Comparison of ENCODE assay signal across 9 cellular contexts in the genomic region with DNA sequence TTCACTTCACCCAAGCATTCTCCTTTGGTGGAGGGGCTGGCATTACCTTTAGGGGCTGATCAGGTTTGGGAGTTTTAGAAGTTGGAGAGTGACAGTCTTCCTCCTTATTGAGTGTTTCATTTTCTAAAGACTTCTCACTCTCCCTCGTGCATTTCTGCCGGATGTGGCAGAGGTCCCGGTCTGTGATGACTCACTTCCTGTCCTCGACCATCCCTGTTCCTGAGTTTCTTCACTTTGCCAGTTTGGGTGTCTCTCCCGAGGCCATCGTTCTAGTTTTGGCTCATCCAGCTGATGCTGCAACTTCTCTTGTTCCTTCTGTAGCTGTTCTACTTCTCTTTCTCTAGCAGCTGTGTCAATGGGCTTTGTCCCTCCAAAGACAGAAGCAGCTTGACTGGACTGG.
DNase-seq lines count a peak whose midpoint lies in the region; ATAC-seq and TF ChIP-seq lines count a peak whose summit lies in the region.
"Had no signal": no experiment of that assay in that cellular context is flagged by ENCODE, and none has a peak within 500 bp of the region (broad histone marks: within the 10 kb centered on the region; RNA-seq: fewer than 3 reads in every experiment).

No MANE protein-coding gene starts in this region.

- peaks cover 20% of the 10 kb centered on the region for H3K9me3 Mint-ChIP-seq in activated naive CD8-positive, alpha-beta T cell treated with anti-CD3 and anti-CD28 coated beads, Interleukin-2, amount 50 U/mL, for 24 hours
- H3K9me3 Mint-ChIP-seq in activated naive CD8-positive, alpha-beta T cell treated with anti-CD3 and anti-CD28 coated beads for 36 hours = peaks cover 13% of the 10 kb centered on the region
- peaks cover 5% of the 10 kb centered on the region for H3K9me3 Mint-ChIP-seq in activated CD4-positive, alpha-beta memory T cell treated with anti-CD3 and anti-CD28 coated beads for 36 hours
- peaks cover 32% of the 10 kb centered on the region for H3K9me3 Mint-ChIP-seq in nephron progenitor cell

- POLR2A ChIA-PET in activated CD4-positive, alpha-beta memory T cell treated with anti-CD3 and anti-CD28 coated beads for 36 hours (lab: Charles Lee) = interaction anchor here (0.9 kb wide), 1 partner anchor 9 kb away, joined by 3 read pairs; no protein-coding TSS in a partner anchor

- H3K27ac ChIP-seq in tibial nerve = peak overlapping the region in 1 of 4 donors; percentile 18
- H3K27ac ChIP-seq: VCaP had no signal

- no peak for ATAC-seq in activated naive CD8-positive, alpha-beta T cell treated with anti-CD3 and anti-CD28 coated beads, Interleukin-2, amount 50 U/mL, for 24 hours
- peak; percentile 92 for ATAC-seq in Right ventricle myocardium superior (ENCODE audit: poor library complexity)

- no peaks in the 10 kb centered on the region for H3K27me3 ChIP-seq in tibial nerve

- peak in 1 of 2 donors; percentile 62 for TF ChIP-seq EP300 in tibial nerve (IDR thresholded peaks at IDR 0.05)

- no peak for TF ChIP-seq POLR2A in tibial nerve (IDR thresholded peaks at IDR 0.05)

- CTCF ChIA-PET in activated CD4-positive, alpha-beta memory T cell treated with anti-CD3 and anti-CD28 coated beads for 36 hours (lab: Charles Lee) = interaction anchor here (0.6 kb wide), 1 partner anchor 37 kb away, joined by 3 read pairs; no protein-coding TSS in a partner anchor

- H3K36me3 Mint-ChIP-seq in activated naive CD8-positive, alpha-beta T cell treated with anti-CD3 and anti-CD28 coated beads, Interleukin-2, amount 50 U/mL, for 24 hours (ENCODE audit: low read depth) = peaks cover 38% of the 10 kb centered on the region
- peaks cover 73% of the 10 kb centered on the region for H3K36me3 Mint-ChIP-seq in activated naive CD8-positive, alpha-beta T cell treated with anti-CD3 and anti-CD28 coated beads for 36 hours
- peaks cover 38% of the 10 kb centered on the region for H3K36me3 Mint-ChIP-seq in activated CD4-positive, alpha-beta memory T cell treated with anti-CD3 and anti-CD28 coated beads for 36 hours
- H3K36me3 Mint-ChIP-seq in nephron progenitor cell (ENCODE audit: low read depth) = peaks cover 72% of the 10 kb centered on the region

- TF ChIP-seq CTCF in tibial nerve (IDR thresholded peaks at IDR 0.05) = no peak
- no peak for TF ChIP-seq CTCF in nephron progenitor cell (IDR thresholded peaks at IDR 0.05)

- DNase-seq in activated naive CD8-positive, alpha-beta T cell treated with anti-CD3 and anti-CD28 coated beads, Interleukin-2, amount 50 U/mL, for 24 hours = no peak
- no peak for DNase-seq in activated naive CD8-positive, alpha-beta T cell treated with anti-CD3 and anti-CD28 coated beads for 36 hours
- DNase-seq in activated CD4-positive, alpha-beta memory T cell treated with anti-CD3 and anti-CD28 coated beads for 36 hours = peak; percentile 45
- DNase-seq in Right ventricle myocardium superior (peak; percentile 75), tibial nerve (ENCODE audit: low spot score in 2 of 2) (peak; percentile 24 to 48), NK-92 (lab: John Stamatoyannopoulos, UW; ENCODE audit: unreplicated experiment) (no peak), NCI-H82 (lab: John Stamatoyannopoulos, UW) (no peak), nephron progenitor cell (no peak)

- no peak overlapping the region for H3K4me3 ChIP-seq in tibial nerve

- peaks cover 36% of the 10 kb centered on the region for H3K4me1 Mint-ChIP-seq in activated naive CD8-positive, alpha-beta T cell treated with anti-CD3 and anti-CD28 coated beads, Interleukin-2, amount 50 U/mL, for 24 hours
- peaks cover 15% of the 10 kb centered on the region for H3K4me1 Mint-ChIP-seq in activated naive CD8-positive, alpha-beta T cell treated with anti-CD3 and anti-CD28 coated beads for 36 hours
- H3K4me1 Mint-ChIP-seq in activated CD4-positive, alpha-beta memory T cell treated with anti-CD3 and anti-CD28 coated beads for 36 hours (ENCODE audit: low read depth) = peaks cover 58% of the 10 kb centered on the region
- H3K4me1 Mint-ChIP-seq in nephron progenitor cell = no peaks in the 10 kb centered on the region

- H3K27ac Mint-ChIP-seq in activated naive CD8-positive, alpha-beta T cell treated with anti-CD3 and anti-CD28 coated beads, Interleukin-2, amount 50 U/mL, for 24 hours = peak overlapping the region; percentile 28
- no peak overlapping the region for H3K27ac Mint-ChIP-seq in activated naive CD8-positive, alpha-beta T cell treated with anti-CD3 and anti-CD28 coated beads for 36 hours
- peak overlapping the region; percentile 2 for H3K27ac Mint-ChIP-seq in activated CD4-positive, alpha-beta memory T cell treated with anti-CD3 and anti-CD28 coated beads for 36 hours
- no peak overlapping the region for H3K27ac Mint-ChIP-seq in nephron progenitor cell

- intact Hi-C loops in activated CD4-positive, alpha-beta memory T cell treated with anti-CD3 and anti-CD28 coated beads for 36 hours (cut with micrococcal nuclease) = no loop called here
- intact Hi-C loops in Right ventricle myocardium superior (cut with DNase I) = no loop called here

- H3K4me1 ChIP-seq in tibial nerve = no peaks in the 10 kb centered on the region

- 73 to 80% methylated on average over 6 of the region's 6 CpGs for WGBS in tibial nerve, 2 donors

- H3K9me3 ChIP-seq in tibial nerve = no peaks in the 10 kb centered on the region

- H3K4me3 Mint-ChIP-seq in activated naive CD8-positive, alpha-beta T cell treated with anti-CD3 and anti-CD28 coated beads, Interleukin-2, amount 50 U/mL, for 24 hours = no peak overlapping the region
- H3K4me3 Mint-ChIP-seq in activated naive CD8-positive, alpha-beta T cell treated with anti-CD3 and anti-CD28 coated beads for 36 hours = no peak overlapping the region
- H3K4me3 Mint-ChIP-seq in activated CD4-positive, alpha-beta memory T cell treated with anti-CD3 and anti-CD28 coated beads for 36 hours = no peak overlapping the region
- H3K4me3 Mint-ChIP-seq in nephron progenitor cell = no peak overlapping the region

- H3K36me3 ChIP-seq in tibial nerve = peaks cover 0 to 33% (median 0%) of the 10 kb centered on the region in 3 donors

- no peaks in the 10 kb centered on the region for H3K27me3 Mint-ChIP-seq in activated naive CD8-positive, alpha-beta T cell treated with anti-CD3 and anti-CD28 coated beads, Interleukin-2, amount 50 U/mL, for 24 hours
- no peaks in the 10 kb centered on the region for H3K27me3 Mint-ChIP-seq in activated naive CD8-positive, alpha-beta T cell treated with anti-CD3 and anti-CD28 coated beads for 36 hours
- H3K27me3 Mint-ChIP-seq in activated CD4-positive, alpha-beta memory T cell treated with anti-CD3 and anti-CD28 coated beads for 36 hours = no peaks in the 10 kb centered on the region
- H3K27me3 Mint-ChIP-seq in nephron progenitor cell (ENCODE audit: low read depth, poor library complexity) = no peaks in the 10 kb centered on the region

Comparison
In these comparisons a context has a peak if more than half of its experiments do, and no peak if none do; other contexts are left out.
1. H3K27ac Mint-ChIP-seq: peak in activated naive CD8-positive, alpha-beta T cell treated with anti-CD3 and anti-CD28 coated beads, Interleukin-2, amount 50 U/mL, for 24 hours (single experiment) and activated CD4-positive, alpha-beta memory T cell treated with anti-CD3 and anti-CD28 coated beads for 36 hours (single experiment); none in activated naive CD8-positive, alpha-beta T cell treated with anti-CD3 and anti-CD28 coated beads for 36 hours (single experiment) and nephron progenitor cell (single experiment).
2. DNase-seq: peak in activated CD4-positive, alpha-beta memory T cell treated with anti-CD3 and anti-CD28 coated beads for 36 hours (single experiment), Right ventricle myocardium superior (single experiment) and tibial nerve (2 of 2); none in activated naive CD8-positive, alpha-beta T cell treated with anti-CD3 and anti-CD28 coated beads, Interleukin-2, amount 50 U/mL, for 24 hours (single experiment), activated naive CD8-positive, alpha-beta T cell treated with anti-CD3 and anti-CD28 coated beads for 36 hours (single experiment), NK-92 (single experiment), NCI-H82 (single experiment) and nephron progenitor cell (single experiment).